In genomic region chr5:50415912-50416311, GRCh38 we compare ENCODE assay signal across 1 cellular context.
TF ChIP-seq lines count a peak whose summit lies in the region.

No MANE protein-coding gene starts in this region.

TF ChIP-seq in SK-N-SH treated with all-trans-retinoic acid at 6 μM for 48 hours, 23 proteins besides CTCF, POLR2A, EP300 and RAD21 (continued from another document):
- TF ChIP-seq, protein P1, sequence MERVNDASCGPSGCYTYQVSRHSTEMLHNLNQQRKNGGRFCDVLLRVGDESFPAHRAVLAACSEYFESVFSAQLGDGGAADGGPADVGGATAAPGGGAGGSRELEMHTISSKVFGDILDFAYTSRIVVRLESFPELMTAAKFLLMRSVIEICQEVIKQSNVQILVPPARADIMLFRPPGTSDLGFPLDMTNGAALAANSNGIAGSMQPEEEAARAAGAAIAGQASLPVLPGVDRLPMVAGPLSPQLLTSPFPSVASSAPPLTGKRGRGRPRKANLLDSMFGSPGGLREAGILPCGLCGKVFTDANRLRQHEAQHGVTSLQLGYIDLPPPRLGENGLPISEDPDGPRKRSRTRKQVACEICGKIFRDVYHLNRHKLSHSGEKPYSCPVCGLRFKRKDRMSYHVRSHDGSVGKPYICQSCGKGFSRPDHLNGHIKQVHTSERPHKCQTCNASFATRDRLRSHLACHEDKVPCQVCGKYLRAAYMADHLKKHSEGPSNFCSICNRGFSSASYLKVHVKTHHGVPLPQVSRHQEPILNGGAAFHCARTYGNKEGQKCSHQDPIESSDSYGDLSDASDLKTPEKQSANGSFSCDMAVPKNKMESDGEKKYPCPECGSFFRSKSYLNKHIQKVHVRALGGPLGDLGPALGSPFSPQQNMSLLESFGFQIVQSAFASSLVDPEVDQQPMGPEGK (CRISPR knock-in tag; IDR thresholded peaks at IDR 0.05; ENCODE audit: borderline replicate concordance), result no peak
- TF ChIP-seq ZNF8 (CRISPR knock-in tag; IDR thresholded peaks at IDR 0.05), result no peak
- no peak for TF ChIP-seq ESRRG (CRISPR knock-in tag; IDR thresholded peaks at IDR 0.05)
- no peak for TF ChIP-seq SNAI2 (CRISPR knock-in tag; IDR thresholded peaks at IDR 0.05)
- TF ChIP-seq ZNF70 (CRISPR knock-in tag; IDR thresholded peaks at IDR 0.05), result no peak
- TF ChIP-seq ZFP3 (CRISPR knock-in tag; IDR thresholded peaks at IDR 0.05), result no peak
- TF ChIP-seq ZNF565 (CRISPR knock-in tag; conservative IDR thresholded peaks at IDR 0.05; ENCODE audit: low read depth), result no peak
- no peak for TF ChIP-seq CSDC2 (CRISPR knock-in tag; IDR thresholded peaks at IDR 0.05)
TF ChIP-seq in SK-N-SH treated with all-trans-retinoic acid at 6 μM for 48 hours: peak in this region for 0.
